ENCODE assay signal across 7 cellular contexts in the genomic region with DNA sequence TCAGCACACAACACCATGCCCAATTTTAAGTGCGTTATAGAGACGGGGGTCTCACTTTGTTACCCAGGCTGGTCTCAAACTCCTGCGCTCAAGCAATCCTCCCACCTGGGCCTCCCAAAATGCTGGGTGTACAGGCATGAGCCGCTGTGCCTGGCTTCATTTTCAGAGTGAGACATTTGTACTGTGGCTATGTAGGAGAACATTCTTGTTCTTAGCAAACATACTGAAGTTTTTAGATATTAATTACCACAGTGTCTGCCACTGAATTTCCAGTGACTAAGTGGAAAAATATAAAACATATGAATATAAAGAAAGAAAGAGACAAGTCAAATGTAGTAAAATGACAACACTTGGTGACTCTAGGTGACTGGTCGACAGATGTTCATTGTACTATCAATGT. TPM values are rescaled to one million over a fixed set of nuclear protein-coding genes. Genes with fewer than 3 reads are reported as not detected.
"Had no signal": no experiment of that assay in that cellular context is flagged by ENCODE, and none has a peak within 500 bp of the region (broad histone marks: within the 10 kb centered on the region; RNA-seq: fewer than 3 reads in every experiment).

No MANE protein-coding gene starts in this region.

- ATAC-seq: HepG2 had no signal

- H3K27ac ChIP-seq: HL-60 had no signal

- DNase-seq: GOT3, H9, HCEC 1CT, KG1 had no signal

- FAIRE-seq: HepG2 had no signal

- H3K27ac Mint-ChIP-seq: H9, IgD-negative memory B cell had no signal

- H3K4me3 Mint-ChIP-seq: H9, IgD-negative memory B cell had no signal

RNA-seq across cellular contexts. Expression of a gene that starts 20.9 kb away (rescaled TPM):
- polyA plus RNA-seq: HepG2 had no signal
